Comparison of ENCODE assay signal across 12 cellular contexts in the genomic region with DNA sequence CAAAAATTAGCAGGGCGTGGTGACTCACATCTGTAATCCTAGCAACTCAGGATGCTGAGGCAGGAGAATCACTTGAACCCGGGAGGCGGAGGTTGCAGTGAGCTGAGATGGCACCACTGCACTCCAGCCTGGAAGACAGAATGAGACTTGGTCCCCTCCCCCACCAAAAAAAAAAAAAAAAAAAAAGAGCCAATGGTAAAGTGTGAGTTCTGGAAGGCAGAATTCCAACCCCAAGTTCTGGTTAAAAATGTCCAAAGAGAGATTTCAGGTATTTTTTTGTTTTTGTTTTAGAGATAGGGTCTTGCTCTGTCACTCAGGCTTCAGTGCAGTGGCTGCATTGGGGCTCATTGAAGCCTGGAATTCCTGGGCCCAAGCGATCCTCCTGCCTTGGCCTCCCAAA. TPM values are rescaled to one million over a fixed set of nuclear protein-coding genes. Genes with fewer than 3 reads are reported as not detected.
DNase-seq lines count a peak whose midpoint lies in the region; ATAC-seq and TF ChIP-seq lines count a peak whose summit lies in the region.
"Had no signal": no experiment of that assay in that cellular context is flagged by ENCODE, and none has a peak within 500 bp of the region (broad histone marks: within the 10 kb centered on the region; RNA-seq: fewer than 3 reads in every experiment).

No MANE protein-coding gene starts in this region.

- 71% methylated on average over 4 of the region's 4 CpGs for WGBS in HUES64

- H3K27me3 Mint-ChIP-seq in CD4-positive, alpha-beta T cell, result no peaks in the 10 kb centered on the region
- H3K27me3 Mint-ChIP-seq in activated T-helper 2 cell treated with anti-CD3 and anti-CD28 coated beads, Interferon-gamma antibody, Interleukin-2, Interleukin-4, amounts not matched to agents 10 μg/mL and 5 μg/mL and 100 μg/mL, durations not matched to agents 14 hours and 24 hours and 36 hours (ENCODE audit: low read depth), result no peaks in the 10 kb centered on the region
- H3K27me3 Mint-ChIP-seq in naive B cell, result no peaks in the 10 kb centered on the region

- no peak for TF ChIP-seq CTCF in CD4-positive, alpha-beta T cell (IDR thresholded peaks at IDR 0.05)
- no peak for TF ChIP-seq CTCF in tibial artery (IDR thresholded peaks at IDR 0.05)

- H3K9me3 Mint-ChIP-seq in CD4-positive, alpha-beta T cell, result no peaks in the 10 kb centered on the region
- H3K9me3 Mint-ChIP-seq in activated T-helper 2 cell treated with anti-CD3 and anti-CD28 coated beads, Interferon-gamma antibody, Interleukin-2, Interleukin-4, amounts not matched to agents 10 μg/mL and 5 μg/mL and 100 μg/mL, durations not matched to agents 14 hours and 24 hours and 36 hours, result no peaks in the 10 kb centered on the region
- H3K9me3 Mint-ChIP-seq in naive B cell, result no peaks in the 10 kb centered on the region

- H3K4me1 Mint-ChIP-seq in CD4-positive, alpha-beta T cell (ENCODE audit: low read depth), result peaks cover 66% of the 10 kb centered on the region
- H3K4me1 Mint-ChIP-seq in activated T-helper 2 cell treated with anti-CD3 and anti-CD28 coated beads, Interferon-gamma antibody, Interleukin-2, Interleukin-4, amounts not matched to agents 10 μg/mL and 5 μg/mL and 100 μg/mL, durations not matched to agents 14 hours and 24 hours and 36 hours (ENCODE audit: low read depth), result peaks cover 44% of the 10 kb centered on the region
- H3K4me1 Mint-ChIP-seq in naive B cell, result peaks cover 47 to 76% (median 60%) of the 10 kb centered on the region in 3 donors

- H3K4me3 ChIP-seq in HUES64 (ENCODE audit: low read length), result peak overlapping the region; percentile 72; the same call in 1 of the 2 replicates
- no peak overlapping the region for H3K4me3 ChIP-seq in tibial artery

- peaks cover 31% of the 10 kb centered on the region for H3K4me1 ChIP-seq in HUES64 (ENCODE audit: insufficient read depth, low read length)
- H3K4me1 ChIP-seq in tibial artery, result peaks cover 0 to 40% (median 32%) of the 10 kb centered on the region in 4 donors

- no peak overlapping the region for H3K9ac ChIP-seq in HUES64 (ENCODE audit: low read depth, low read length)

- CTCF ChIA-PET in CD4-positive, alpha-beta T cell (lab: Charles Lee), result no interaction called here

- H3K9me3 ChIP-seq in CD4-positive, alpha-beta T cell (ENCODE audit: control insufficient read depth, low read length), result no peaks in the 10 kb centered on the region
- no peaks in the 10 kb centered on the region for H3K9me3 ChIP-seq in HUES64 (ENCODE audit: insufficient read depth, low read depth, low read length)
- no peaks in the 10 kb centered on the region for H3K9me3 ChIP-seq in tibial artery

- POLR2A ChIA-PET in CD4-positive, alpha-beta T cell (lab: Charles Lee), result interaction anchor here (3.6 kb wide), 1 partner anchor 30 kb away, joined by 15 read pairs; no protein-coding TSS in a partner anchor

- peaks cover 32% of the 10 kb centered on the region for H3K36me3 Mint-ChIP-seq in CD4-positive, alpha-beta T cell (ENCODE audit: low read depth)
- H3K36me3 Mint-ChIP-seq in activated T-helper 2 cell treated with anti-CD3 and anti-CD28 coated beads, Interferon-gamma antibody, Interleukin-2, Interleukin-4, amounts not matched to agents 10 μg/mL and 5 μg/mL and 100 μg/mL, durations not matched to agents 14 hours and 24 hours and 36 hours (ENCODE audit: low read depth), result peaks cover 29% of the 10 kb centered on the region
- peaks cover 8 to 10% of the 10 kb centered on the region in 2 donors for H3K36me3 Mint-ChIP-seq in naive B cell

- intact Hi-C loops in CD4-positive, alpha-beta T cell (cut with DNase I, micrococcal nuclease), result loop anchor here in 1 of 2 experiments (5.0 kb wide), 2 partner anchors 35 to 40 kb away; a partner anchor contains a TSS
- intact Hi-C loops in activated T-helper 2 cell treated with anti-CD3 and anti-CD28 coated beads, Interferon-gamma antibody, Interleukin-2, Interleukin-4, amounts not matched to agents 10 μg/mL and 5 μg/mL and 100 μg/mL, durations not matched to agents 14 hours and 24 hours and 36 hours (cut with micrococcal nuclease), result loop anchor here (5.0 to 10.0 kb wide), 3 partner anchors 135 to 337 kb away; a partner anchor contains a TSS
- intact Hi-C loops in tibial artery (cut with DNase I; ENCODE audit: low total_unique reads), result no loop called here

- no peak for ATAC-seq in CD4-positive, alpha-beta T cell (ENCODE audit: poor library complexity)
- ATAC-seq in naive B cell (ENCODE audit: low read depth in 2 of 2) (no peak), HG03565 (IDR thresholded peaks at IDR 0.05; ENCODE audit: unreplicated experiment) (no peak)

- H3K27ac Mint-ChIP-seq in CD4-positive, alpha-beta T cell, result peak overlapping the region; percentile 91
- peak overlapping the region; percentile 40 for H3K27ac Mint-ChIP-seq in activated T-helper 2 cell treated with anti-CD3 and anti-CD28 coated beads, Interferon-gamma antibody, Interleukin-2, Interleukin-4, amounts not matched to agents 10 μg/mL and 5 μg/mL and 100 μg/mL, durations not matched to agents 14 hours and 24 hours and 36 hours
- peak overlapping the region in 2 of 6 donors; percentile 87 to 95 for H3K27ac Mint-ChIP-seq in naive B cell

- H3K4me3 Mint-ChIP-seq in CD4-positive, alpha-beta T cell, result peak overlapping the region; percentile 95
- no peak overlapping the region for H3K4me3 Mint-ChIP-seq in activated T-helper 2 cell treated with anti-CD3 and anti-CD28 coated beads, Interferon-gamma antibody, Interleukin-2, Interleukin-4, amounts not matched to agents 10 μg/mL and 5 μg/mL and 100 μg/mL, durations not matched to agents 14 hours and 24 hours and 36 hours (ENCODE audit: low read depth)
- H3K4me3 Mint-ChIP-seq in naive B cell, result peak overlapping the region; percentile 20 to 100 (median 82)

- H3K27ac ChIP-seq in CD4-positive, alpha-beta T cell (ENCODE audit: low read depth, low read length), result no peak overlapping the region
- H3K27ac ChIP-seq in HUES64 (ENCODE audit: low read depth, low read length) (no peak overlapping the region), tibial artery (no peak overlapping the region)

- no peaks in the 10 kb centered on the region for H3K27me3 ChIP-seq in CD4-positive, alpha-beta T cell (ENCODE audit: control insufficient read depth, insufficient read depth, low read length)
- H3K27me3 ChIP-seq in HUES64 (ENCODE audit: insufficient read depth, low read length), result no peaks in the 10 kb centered on the region
- peaks cover 0 to 5% of the 10 kb centered on the region in 2 donors for H3K27me3 ChIP-seq in tibial artery

- H3K36me3 ChIP-seq in HUES64 (ENCODE audit: insufficient read depth, low read length), result peaks cover 22% of the 10 kb centered on the region
- H3K36me3 ChIP-seq in tibial artery, result peaks cover 8 to 13% (median 12%) of the 10 kb centered on the region in 3 donors

- DNase-seq in CD4-positive, alpha-beta T cell, result no peak
- no peak for DNase-seq in activated T-helper 2 cell treated with anti-CD3 and anti-CD28 coated beads, Interferon-gamma antibody, Interleukin-2, Interleukin-4, amounts not matched to agents 10 μg/mL and 5 μg/mL and 100 μg/mL, durations not matched to agents 14 hours and 24 hours and 36 hours (ENCODE audit: low spot score)
- DNase-seq in naive B cell (no peak), foreskin melanocyte (no peak), AG08396 (ENCODE audit: low spot score) (no peak), tibial artery (no peak)
- DNase-seq: IMR-90; midbrain; NCI-H2081 treated with DMSO at 0.1 percent for 48 hours; stimulated activated CD4-positive, alpha-beta T cell treated with anti-CD3 and anti-CD28 coated beads, Interleukin-4, amount 100 ng/mL, for 4 hours had no signal

RNA-seq across cellular contexts. Expression of a gene that starts 1.6 kb away (rescaled TPM):
- 100 to 1,000 TPM; 228 to 241 TPM for total RNA-seq in CD4-positive, alpha-beta T cell
- 1,037 TPM for polyA plus RNA-seq in HUES64 (2013, experiment 1 of 2)
- polyA plus RNA-seq in HUES64 (2013, experiment 2 of 2), result 1,056 TPM
- total RNA-seq in activated T-helper 2 cell treated with anti-CD3 and anti-CD28 coated beads, Interferon-gamma antibody, Interleukin-2, Interleukin-4, amounts not matched to agents 10 μg/mL and 5 μg/mL and 100 μg/mL, durations not matched to agents 14 hours and 24 hours and 36 hours, result 749 and 756 TPM in 2 replicates
- 100 to 1,000 TPM; 186 to 306 (median 222) TPM for polyA plus RNA-seq in naive B cell (ENCODE audit: low read depth in 6 of 6)

RNA-seq across cellular contexts. Expression of a gene that starts 14.8 kb away (rescaled TPM):
- total RNA-seq in CD4-positive, alpha-beta T cell, result 1 to 10 TPM in 1 of 2 experiments, under 1 TPM in 1; 0.95 to 1.9 TPM
- 8.8 TPM for polyA plus RNA-seq in HUES64 (2013, experiment 1 of 2)
- 10.6 TPM for polyA plus RNA-seq in HUES64 (2013, experiment 2 of 2)
- total RNA-seq in activated T-helper 2 cell treated with anti-CD3 and anti-CD28 coated beads, Interferon-gamma antibody, Interleukin-2, Interleukin-4, amounts not matched to agents 10 μg/mL and 5 μg/mL and 100 μg/mL, durations not matched to agents 14 hours and 24 hours and 36 hours, result 25.4 and 28.0 TPM in 2 replicates
- under 1 TPM in 5 of 6 donors, not detected in 1; 0.12 to 0.92 (median 0.50) TPM for polyA plus RNA-seq in naive B cell (ENCODE audit: low read depth in 6 of 6)

RNA-seq across cellular contexts. Expression of a gene that starts 30.8 kb away (rescaled TPM):
- total RNA-seq in CD4-positive, alpha-beta T cell, result 1 to 10 TPM; 2.2 to 3.2 TPM
- polyA plus RNA-seq in HUES64 (2013, experiment 1 of 2), result 53.8 TPM
- 52.3 TPM for polyA plus RNA-seq in HUES64 (2013, experiment 2 of 2)
- 41.7 and 43.5 TPM in 2 replicates for total RNA-seq in activated T-helper 2 cell treated with anti-CD3 and anti-CD28 coated beads, Interferon-gamma antibody, Interleukin-2, Interleukin-4, amounts not matched to agents 10 μg/mL and 5 μg/mL and 100 μg/mL, durations not matched to agents 14 hours and 24 hours and 36 hours
- polyA plus RNA-seq in naive B cell (ENCODE audit: low read depth in 6 of 6), result 10 to 100 TPM; 36.8 to 76.4 (median 49.7) TPM

RNA-seq across cellular contexts. Expression of a gene that starts 36.5 kb away (rescaled TPM):
- total RNA-seq in CD4-positive, alpha-beta T cell, result 10 to 100 TPM; 22.0 to 23.7 TPM
- polyA plus RNA-seq in HUES64 (2013, experiment 1 of 2), result 30.5 TPM
- polyA plus RNA-seq in HUES64 (2013, experiment 2 of 2), result 30.2 TPM
- total RNA-seq in activated T-helper 2 cell treated with anti-CD3 and anti-CD28 coated beads, Interferon-gamma antibody, Interleukin-2, Interleukin-4, amounts not matched to agents 10 μg/mL and 5 μg/mL and 100 μg/mL, durations not matched to agents 14 hours and 24 hours and 36 hours, result 51.7 and 53.2 TPM in 2 replicates
- polyA plus RNA-seq in naive B cell (ENCODE audit: low read depth in 6 of 6), result 10 to 100 TPM; 17.9 to 47.6 (median 43.2) TPM

Comparison
In these comparisons a context has a peak if more than half of its experiments do, and no peak if none do; other contexts are left out.
1. RNA of a gene that starts 30.8 kb away (total RNA-seq): 41.7 to 43.5 TPM in activated T-helper 2 cell treated with anti-CD3 and anti-CD28 coated beads, Interferon-gamma antibody, Interleukin-2, Interleukin-4, amounts not matched to agents 10 μg/mL and 5 μg/mL and 100 μg/mL, durations not matched to agents 14 hours and 24 hours and 36 hours; 2.2 to 3.2 TPM in CD4-positive, alpha-beta T cell; every median in the first group is over 10 times any median in the second.